8 cellular contexts compared by ENCODE assay signal in genomic region chr20:24160563-24161355, GRCh38.
DNase-seq lines count a peak whose midpoint lies in the region; ATAC-seq, FAIRE-seq and TF ChIP-seq lines count a peak whose summit lies in the region.

No MANE protein-coding gene starts in this region.

- ATAC-seq in activated T-helper 17 cell treated with anti-CD3 and anti-CD28 coated beads, Interleukin-2, amount 50 U/mL, for 72 hours (replicated peaks): no peak

- no peak overlapping the region for H2AFZ ChIP-seq in astrocyte (ENCODE audit: low read depth, low read length)

- H3K36me3 Mint-ChIP-seq in astrocyte (ENCODE audit: low read depth, unreplicated experiment): no peaks in the 10 kb centered on the region
- H3K36me3 Mint-ChIP-seq in activated T-helper 17 cell treated with anti-CD3 and anti-CD28 coated beads, Interleukin-2, amount 50 U/mL, for 72 hours (ENCODE audit: low read depth): no peaks in the 10 kb centered on the region

- no peak overlapping the region for H3K9ac ChIP-seq in astrocyte (ENCODE audit: low read length)

- H3K9me3 Mint-ChIP-seq in astrocyte (ENCODE audit: unreplicated experiment): peaks cover 1% of the 10 kb centered on the region
- H3K9me3 Mint-ChIP-seq in activated T-helper 17 cell treated with anti-CD3 and anti-CD28 coated beads, Interleukin-2, amount 50 U/mL, for 72 hours: no peaks in the 10 kb centered on the region

- no peak overlapping the region for H3K4me3 ChIP-seq in astrocyte (ENCODE audit: insufficient read depth, low read depth, low read length)
- no peak overlapping the region for H3K4me3 ChIP-seq in small intestine (ENCODE audit: low read depth in 1 of 2, low read length in 2 of 2)

- H3K27me3 ChIP-seq in astrocyte (ENCODE audit: insufficient read depth, low read length): no peaks in the 10 kb centered on the region
- no peaks in the 10 kb centered on the region for H3K27me3 ChIP-seq in small intestine (ENCODE audit: control insufficient read depth in 2 of 2, insufficient read depth in 2 of 2, low read length in 2 of 2)

- peak overlapping the region; percentile 35 for H3K27ac Mint-ChIP-seq in astrocyte (ENCODE audit: unreplicated experiment)
- no peak overlapping the region for H3K27ac Mint-ChIP-seq in activated T-helper 17 cell treated with anti-CD3 and anti-CD28 coated beads, Interleukin-2, amount 50 U/mL, for 72 hours

- FAIRE-seq in astrocyte (lab: Jason Lieb, UNC): no peak
- FAIRE-seq in small intestine (lab: Jason Lieb, UNC): no peak

- peak; percentile 84 for TF ChIP-seq CTCF in astrocyte (IDR thresholded peaks at IDR 0.05; ENCODE audit: insufficient read depth, low read depth, low read length)

- H3K9me3 ChIP-seq in astrocyte (ENCODE audit: insufficient read depth, low read depth, low read length) (no peaks in the 10 kb centered on the region), small intestine (ENCODE audit: control insufficient read depth, low read depth) (no peaks in the 10 kb centered on the region)

- peak; percentile 27 to 34 for DNase-seq in activated T-cell treated with anti-CD3 and anti-CD28 coated beads, Interleukin-2, amount 50 U/mL, for 48 hours
- no peak for DNase-seq in activated T-cell treated with anti-CD3 and anti-CD28 coated beads, Interleukin-2, amount 50 U/mL, for 1 hour
- DNase-seq in LoVo (ENCODE audit: low spot score) (peak; percentile 17), astrocyte (ENCODE audit: low read depth) (peak; percentile 66), iPS DF 19.7 (ENCODE audit: low read depth, low spot score) (peak; percentile 35), small intestine (peak; percentile 37), NCI-H2107 treated with DMSO at 0.1 percent for 48 hours (lab: John Stamatoyannopoulos, UW; ENCODE audit: unreplicated experiment) (no peak)

- H3K4me1 ChIP-seq in astrocyte (ENCODE audit: insufficient read depth, low read length) (no peaks in the 10 kb centered on the region), small intestine (ENCODE audit: control insufficient read depth in 2 of 2, insufficient read depth in 1 of 2, low read depth in 1 of 2, low read length in 1 of 2) (no peaks in the 10 kb centered on the region)

- 32 to 37% (median 37%) methylated on average over 5 of the region's 5 CpGs for WGBS in small intestine, 3 donors

- no peaks in the 10 kb centered on the region for H4K20me1 ChIP-seq in astrocyte (ENCODE audit: insufficient read depth, low read length)

- H3K79me2 ChIP-seq in astrocyte (ENCODE audit: insufficient read depth, low read length): no peaks in the 10 kb centered on the region

- no peaks in the 10 kb centered on the region for H3K36me3 ChIP-seq in astrocyte (ENCODE audit: insufficient read depth, low read length)
- no peaks in the 10 kb centered on the region for H3K36me3 ChIP-seq in small intestine (ENCODE audit: control insufficient read depth in 2 of 2, insufficient read depth in 2 of 2, low read length in 2 of 2)

- no peak overlapping the region for H3K4me2 ChIP-seq in astrocyte (ENCODE audit: low read length)

- H3K27me3 Mint-ChIP-seq in astrocyte (ENCODE audit: low read depth, unreplicated experiment): peaks cover 4% of the 10 kb centered on the region
- peaks cover 4% of the 10 kb centered on the region for H3K27me3 Mint-ChIP-seq in activated T-helper 17 cell treated with anti-CD3 and anti-CD28 coated beads, Interleukin-2, amount 50 U/mL, for 72 hours

- no peak overlapping the region for H3K4me3 Mint-ChIP-seq in astrocyte (ENCODE audit: unreplicated experiment)
- no peak overlapping the region for H3K4me3 Mint-ChIP-seq in activated T-helper 17 cell treated with anti-CD3 and anti-CD28 coated beads, Interleukin-2, amount 50 U/mL, for 72 hours

- no peak overlapping the region for H3K27ac ChIP-seq in astrocyte (ENCODE audit: low read depth, low read length)
- H3K27ac ChIP-seq in small intestine (ENCODE audit: low read depth in 1 of 2, low read length in 1 of 2): no peak overlapping the region

- H3K4me1 Mint-ChIP-seq in astrocyte (ENCODE audit: low read depth, unreplicated experiment): peaks cover 3% of the 10 kb centered on the region
- H3K4me1 Mint-ChIP-seq in activated T-helper 17 cell treated with anti-CD3 and anti-CD28 coated beads, Interleukin-2, amount 50 U/mL, for 72 hours: no peaks in the 10 kb centered on the region

Comparison
In these comparisons a context has a peak if more than half of its experiments do, and no peak if none do; other contexts are left out.
1. DNase-seq: peak in activated T-cell treated with anti-CD3 and anti-CD28 coated beads, Interleukin-2, amount 50 U/mL, for 48 hours (2 of 2), LoVo (single experiment), astrocyte (single experiment), iPS DF 19.7 (single experiment) and small intestine (single experiment); none in activated T-cell treated with anti-CD3 and anti-CD28 coated beads, Interleukin-2, amount 50 U/mL, for 1 hour (single experiment) and NCI-H2107 treated with DMSO at 0.1 percent for 48 hours (single experiment).